ENCODE assay signal across 1 cellular context in the genomic region with DNA sequence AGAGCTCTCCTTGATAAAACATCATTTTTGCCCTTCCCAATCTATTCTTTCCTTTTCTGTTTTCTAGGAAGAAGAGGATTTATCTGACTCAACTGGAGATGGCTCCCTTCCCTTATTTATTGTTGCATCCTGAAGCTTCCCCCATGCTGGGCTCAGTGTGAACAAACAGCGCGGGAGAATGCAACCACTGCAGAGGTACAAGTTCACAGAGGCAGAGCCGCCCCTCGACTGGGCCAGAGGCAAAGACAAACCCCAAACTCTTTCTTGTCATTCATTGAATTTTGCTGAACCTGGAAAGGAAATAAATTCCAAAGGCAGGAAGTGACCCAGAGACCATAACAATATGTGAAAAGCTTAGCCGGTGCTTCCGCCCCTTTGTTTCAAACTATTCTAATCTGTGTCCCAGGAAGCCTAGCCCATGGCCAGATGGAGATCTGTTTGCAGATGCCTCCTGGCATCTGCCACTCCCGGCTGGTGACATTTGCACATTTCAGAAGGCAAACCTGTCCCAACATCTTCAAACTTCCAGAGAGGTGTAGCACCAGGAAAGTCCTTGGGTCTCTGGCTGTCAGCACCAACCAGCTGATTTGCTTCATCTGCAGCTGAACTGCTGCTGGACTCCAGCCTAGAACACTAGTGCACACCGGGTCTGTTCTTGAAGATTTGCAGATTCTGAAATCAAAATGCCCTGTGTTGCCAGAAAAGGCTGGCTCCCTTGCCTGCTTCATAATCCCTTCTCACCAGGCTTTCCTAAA.
TF ChIP-seq lines count a peak whose summit lies in the region.

No MANE protein-coding gene starts in this region.

TF ChIP-seq in HepG2, 621 proteins besides CTCF, POLR2A, EP300 and RAD21 (continued from another document and continues in another):
- TF ChIP-seq, protein P1, sequence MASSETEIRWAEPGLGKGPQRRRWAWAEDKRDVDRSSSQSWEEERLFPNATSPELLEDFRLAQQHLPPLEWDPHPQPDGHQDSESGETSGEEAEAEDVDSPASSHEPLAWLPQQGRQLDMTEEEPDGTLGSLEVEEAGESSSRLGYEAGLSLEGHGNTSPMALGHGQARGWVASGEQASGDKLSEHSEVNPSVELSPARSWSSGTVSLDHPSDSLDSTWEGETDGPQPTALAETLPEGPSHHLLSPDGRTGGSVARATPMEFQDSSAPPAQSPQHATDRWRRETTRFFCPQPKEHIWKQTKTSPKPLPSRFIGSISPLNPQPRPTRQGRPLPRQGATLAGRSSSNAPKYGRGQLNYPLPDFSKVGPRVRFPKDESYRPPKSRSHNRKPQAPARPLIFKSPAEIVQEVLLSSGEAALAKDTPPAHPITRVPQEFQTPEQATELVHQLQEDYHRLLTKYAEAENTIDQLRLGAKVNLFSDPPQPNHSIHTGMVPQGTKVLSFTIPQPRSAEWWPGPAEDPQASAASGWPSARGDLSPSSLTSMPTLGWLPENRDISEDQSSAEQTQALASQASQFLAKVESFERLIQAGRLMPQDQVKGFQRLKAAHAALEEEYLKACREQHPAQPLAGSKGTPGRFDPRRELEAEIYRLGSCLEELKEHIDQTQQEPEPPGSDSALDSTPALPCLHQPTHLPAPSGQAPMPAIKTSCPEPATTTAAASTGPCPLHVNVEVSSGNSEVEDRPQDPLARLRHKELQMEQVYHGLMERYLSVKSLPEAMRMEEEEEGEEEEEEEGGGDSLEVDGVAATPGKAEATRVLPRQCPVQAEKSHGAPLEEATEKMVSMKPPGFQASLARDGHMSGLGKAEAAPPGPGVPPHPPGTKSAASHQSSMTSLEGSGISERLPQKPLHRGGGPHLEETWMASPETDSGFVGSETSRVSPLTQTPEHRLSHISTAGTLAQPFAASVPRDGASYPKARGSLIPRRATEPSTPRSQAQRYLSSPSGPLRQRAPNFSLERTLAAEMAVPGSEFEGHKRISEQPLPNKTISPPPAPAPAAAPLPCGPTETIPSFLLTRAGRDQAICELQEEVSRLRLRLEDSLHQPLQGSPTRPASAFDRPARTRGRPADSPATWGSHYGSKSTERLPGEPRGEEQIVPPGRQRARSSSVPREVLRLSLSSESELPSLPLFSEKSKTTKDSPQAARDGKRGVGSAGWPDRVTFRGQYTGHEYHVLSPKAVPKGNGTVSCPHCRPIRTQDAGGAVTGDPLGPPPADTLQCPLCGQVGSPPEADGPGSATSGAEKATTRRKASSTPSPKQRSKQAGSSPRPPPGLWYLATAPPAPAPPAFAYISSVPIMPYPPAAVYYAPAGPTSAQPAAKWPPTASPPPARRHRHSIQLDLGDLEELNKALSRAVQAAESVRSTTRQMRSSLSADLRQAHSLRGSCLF (CRISPR knock-in tag; IDR thresholded peaks at IDR 0.05; ENCODE audit: borderline replicate concordance): no peak
- TF ChIP-seq, protein P2, sequence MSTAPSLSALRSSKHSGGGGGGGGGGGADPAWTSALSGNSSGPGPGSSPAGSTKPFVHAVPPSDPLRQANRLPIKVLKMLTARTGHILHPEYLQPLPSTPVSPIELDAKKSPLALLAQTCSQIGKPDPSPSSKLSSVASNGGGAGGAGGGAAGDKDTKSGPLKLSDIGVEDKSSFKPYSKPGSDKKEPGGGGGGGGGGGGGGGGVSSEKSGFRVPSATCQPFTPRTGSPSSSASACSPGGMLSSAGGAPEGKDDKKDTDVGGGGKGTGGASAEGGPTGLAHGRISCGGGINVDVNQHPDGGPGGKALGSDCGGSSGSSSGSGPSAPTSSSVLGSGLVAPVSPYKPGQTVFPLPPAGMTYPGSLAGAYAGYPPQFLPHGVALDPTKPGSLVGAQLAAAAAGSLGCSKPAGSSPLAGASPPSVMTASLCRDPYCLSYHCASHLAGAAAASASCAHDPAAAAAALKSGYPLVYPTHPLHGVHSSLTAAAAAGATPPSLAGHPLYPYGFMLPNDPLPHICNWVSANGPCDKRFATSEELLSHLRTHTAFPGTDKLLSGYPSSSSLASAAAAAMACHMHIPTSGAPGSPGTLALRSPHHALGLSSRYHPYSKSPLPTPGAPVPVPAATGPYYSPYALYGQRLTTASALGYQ (CRISPR knock-in tag; IDR thresholded peaks at IDR 0.05): no peak; the same call in 1 of the 2 replicates
- TF ChIP-seq KAT2B (IDR thresholded peaks at IDR 0.05; ENCODE audit: borderline replicate concordance, low read depth, low read length): no peak
- TF ChIP-seq, protein P3, sequence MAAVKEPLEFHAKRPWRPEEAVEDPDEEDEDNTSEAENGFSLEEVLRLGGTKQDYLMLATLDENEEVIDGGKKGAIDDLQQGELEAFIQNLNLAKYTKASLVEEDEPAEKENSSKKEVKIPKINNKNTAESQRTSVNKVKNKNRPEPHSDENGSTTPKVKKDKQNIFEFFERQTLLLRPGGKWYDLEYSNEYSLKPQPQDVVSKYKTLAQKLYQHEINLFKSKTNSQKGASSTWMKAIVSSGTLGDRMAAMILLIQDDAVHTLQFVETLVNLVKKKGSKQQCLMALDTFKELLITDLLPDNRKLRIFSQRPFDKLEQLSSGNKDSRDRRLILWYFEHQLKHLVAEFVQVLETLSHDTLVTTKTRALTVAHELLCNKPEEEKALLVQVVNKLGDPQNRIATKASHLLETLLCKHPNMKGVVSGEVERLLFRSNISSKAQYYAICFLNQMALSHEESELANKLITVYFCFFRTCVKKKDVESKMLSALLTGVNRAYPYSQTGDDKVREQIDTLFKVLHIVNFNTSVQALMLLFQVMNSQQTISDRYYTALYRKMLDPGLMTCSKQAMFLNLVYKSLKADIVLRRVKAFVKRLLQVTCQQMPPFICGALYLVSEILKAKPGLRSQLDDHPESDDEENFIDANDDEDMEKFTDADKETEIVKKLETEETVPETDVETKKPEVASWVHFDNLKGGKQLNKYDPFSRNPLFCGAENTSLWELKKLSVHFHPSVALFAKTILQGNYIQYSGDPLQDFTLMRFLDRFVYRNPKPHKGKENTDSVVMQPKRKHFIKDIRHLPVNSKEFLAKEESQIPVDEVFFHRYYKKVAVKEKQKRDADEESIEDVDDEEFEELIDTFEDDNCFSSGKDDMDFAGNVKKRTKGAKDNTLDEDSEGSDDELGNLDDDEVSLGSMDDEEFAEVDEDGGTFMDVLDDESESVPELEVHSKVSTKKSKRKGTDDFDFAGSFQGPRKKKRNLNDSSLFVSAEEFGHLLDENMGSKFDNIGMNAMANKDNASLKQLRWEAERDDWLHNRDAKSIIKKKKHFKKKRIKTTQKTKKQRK (IDR thresholded peaks at IDR 0.05; ENCODE audit: low read length): no peak
- TF ChIP-seq SMC3 (IDR thresholded peaks at IDR 0.05; ENCODE audit: low read length): no peak
- TF ChIP-seq KLF16 (CRISPR knock-in tag; IDR thresholded peaks at IDR 0.05): no peak; a peak in 1 of 4 replicates
- TF ChIP-seq ARNT (IDR thresholded peaks at IDR 0.05): no peak
- no peak for TF ChIP-seq ZNF432 (CRISPR knock-in tag; IDR thresholded peaks at IDR 0.05; ENCODE audit: borderline replicate concordance)
- TF ChIP-seq PHB2 (IDR thresholded peaks at IDR 0.05; ENCODE audit: partially characterized antibody): no peak
- TF ChIP-seq ELK4 (CRISPR knock-in tag; IDR thresholded peaks at IDR 0.05; ENCODE audit: borderline replicate concordance): no peak
- TF ChIP-seq MYPOP (CRISPR knock-in tag; IDR thresholded peaks at IDR 0.05): peak; percentile 61; the same call in 1 of the 2 replicates
- TF ChIP-seq, protein P4, sequence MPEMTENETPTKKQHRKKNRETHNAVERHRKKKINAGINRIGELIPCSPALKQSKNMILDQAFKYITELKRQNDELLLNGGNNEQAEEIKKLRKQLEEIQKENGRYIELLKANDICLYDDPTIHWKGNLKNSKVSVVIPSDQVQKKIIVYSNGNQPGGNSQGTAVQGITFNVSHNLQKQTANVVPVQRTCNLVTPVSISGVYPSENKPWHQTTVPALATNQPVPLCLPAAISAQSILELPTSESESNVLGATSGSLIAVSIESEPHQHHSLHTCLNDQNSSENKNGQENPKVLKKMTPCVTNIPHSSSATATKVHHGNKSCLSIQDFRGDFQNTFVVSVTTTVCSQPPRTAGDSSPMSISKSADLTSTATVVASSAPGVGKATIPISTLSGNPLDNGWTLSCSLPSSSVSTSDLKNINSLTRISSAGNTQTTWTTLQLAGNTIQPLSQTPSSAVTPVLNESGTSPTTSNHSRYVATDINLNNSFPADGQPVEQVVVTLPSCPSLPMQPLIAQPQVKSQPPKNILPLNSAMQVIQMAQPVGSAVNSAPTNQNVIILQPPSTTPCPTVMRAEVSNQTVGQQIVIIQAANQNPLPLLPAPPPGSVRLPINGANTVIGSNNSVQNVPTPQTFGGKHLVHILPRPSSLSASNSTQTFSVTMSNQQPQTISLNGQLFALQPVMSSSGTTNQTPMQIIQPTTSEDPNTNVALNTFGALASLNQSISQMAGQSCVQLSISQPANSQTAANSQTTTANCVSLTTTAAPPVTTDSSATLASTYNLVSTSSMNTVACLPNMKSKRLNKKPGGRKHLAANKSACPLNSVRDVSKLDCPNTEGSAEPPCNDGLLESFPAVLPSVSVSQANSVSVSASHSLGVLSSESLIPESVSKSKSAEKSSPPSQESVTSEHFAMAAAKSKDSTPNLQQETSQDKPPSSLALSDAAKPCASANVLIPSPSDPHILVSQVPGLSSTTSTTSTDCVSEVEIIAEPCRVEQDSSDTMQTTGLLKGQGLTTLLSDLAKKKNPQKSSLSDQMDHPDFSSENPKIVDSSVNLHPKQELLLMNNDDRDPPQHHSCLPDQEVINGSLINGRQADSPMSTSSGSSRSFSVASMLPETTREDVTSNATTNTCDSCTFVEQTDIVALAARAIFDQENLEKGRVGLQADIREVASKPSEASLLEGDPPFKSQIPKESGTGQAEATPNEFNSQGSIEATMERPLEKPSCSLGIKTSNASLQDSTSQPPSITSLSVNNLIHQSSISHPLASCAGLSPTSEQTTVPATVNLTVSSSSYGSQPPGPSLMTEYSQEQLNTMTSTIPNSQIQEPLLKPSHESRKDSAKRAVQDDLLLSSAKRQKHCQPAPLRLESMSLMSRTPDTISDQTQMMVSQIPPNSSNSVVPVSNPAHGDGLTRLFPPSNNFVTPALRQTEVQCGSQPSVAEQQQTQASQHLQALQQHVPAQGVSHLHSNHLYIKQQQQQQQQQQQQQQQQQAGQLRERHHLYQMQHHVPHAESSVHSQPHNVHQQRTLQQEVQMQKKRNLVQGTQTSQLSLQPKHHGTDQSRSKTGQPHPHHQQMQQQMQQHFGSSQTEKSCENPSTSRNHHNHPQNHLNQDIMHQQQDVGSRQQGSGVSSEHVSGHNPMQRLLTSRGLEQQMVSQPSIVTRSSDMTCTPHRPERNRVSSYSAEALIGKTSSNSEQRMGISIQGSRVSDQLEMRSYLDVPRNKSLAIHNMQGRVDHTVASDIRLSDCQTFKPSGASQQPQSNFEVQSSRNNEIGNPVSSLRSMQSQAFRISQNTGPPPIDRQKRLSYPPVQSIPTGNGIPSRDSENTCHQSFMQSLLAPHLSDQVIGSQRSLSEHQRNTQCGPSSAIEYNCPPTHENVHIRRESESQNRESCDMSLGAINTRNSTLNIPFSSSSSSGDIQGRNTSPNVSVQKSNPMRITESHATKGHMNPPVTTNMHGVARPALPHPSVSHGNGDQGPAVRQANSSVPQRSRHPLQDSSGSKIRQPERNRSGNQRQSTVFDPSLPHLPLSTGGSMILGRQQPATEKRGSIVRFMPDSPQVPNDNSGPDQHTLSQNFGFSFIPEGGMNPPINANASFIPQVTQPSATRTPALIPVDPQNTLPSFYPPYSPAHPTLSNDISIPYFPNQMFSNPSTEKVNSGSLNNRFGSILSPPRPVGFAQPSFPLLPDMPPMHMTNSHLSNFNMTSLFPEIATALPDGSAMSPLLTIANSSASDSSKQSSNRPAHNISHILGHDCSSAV (CRISPR knock-in tag; IDR thresholded peaks at IDR 0.05; ENCODE audit: borderline replicate concordance): no peak; the same call in 1 of the 2 replicates
- TF ChIP-seq, protein P5, sequence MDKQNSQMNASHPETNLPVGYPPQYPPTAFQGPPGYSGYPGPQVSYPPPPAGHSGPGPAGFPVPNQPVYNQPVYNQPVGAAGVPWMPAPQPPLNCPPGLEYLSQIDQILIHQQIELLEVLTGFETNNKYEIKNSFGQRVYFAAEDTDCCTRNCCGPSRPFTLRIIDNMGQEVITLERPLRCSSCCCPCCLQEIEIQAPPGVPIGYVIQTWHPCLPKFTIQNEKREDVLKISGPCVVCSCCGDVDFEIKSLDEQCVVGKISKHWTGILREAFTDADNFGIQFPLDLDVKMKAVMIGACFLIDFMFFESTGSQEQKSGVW (CRISPR knock-in tag; IDR thresholded peaks at IDR 0.05; ENCODE audit: borderline replicate concordance): no peak
- no peak for TF ChIP-seq ZNF12 (CRISPR knock-in tag; IDR thresholded peaks at IDR 0.05)
- 0 out of 2 replicates have a peak, but pooled peaks have one; percentile 21 for TF ChIP-seq PHF8 (CRISPR knock-in tag; IDR thresholded peaks at IDR 0.05)
- peak; percentile 20; the same call in 1 of the 2 replicates for TF ChIP-seq GATAD2A (CRISPR knock-in tag; IDR thresholded peaks at IDR 0.05)
- no peak; the same call in 1 of the 2 replicates for TF ChIP-seq ZNF317 (CRISPR knock-in tag; IDR thresholded peaks at IDR 0.05)
- TF ChIP-seq HOXA3 (CRISPR knock-in tag; IDR thresholded peaks at IDR 0.05): peak; percentile 48
- peak; percentile 45; the same call in 1 of the 2 replicates for TF ChIP-seq ZNF543 (CRISPR knock-in tag; IDR thresholded peaks at IDR 0.05)
- TF ChIP-seq NFIC (IDR thresholded peaks at IDR 0.05; ENCODE audit: low read length): no peak; the same call in 1 of the 2 replicates
- peak; percentile 85 for TF ChIP-seq ELF4 (CRISPR knock-in tag; IDR thresholded peaks at IDR 0.05; ENCODE audit: borderline replicate concordance)
- TF ChIP-seq HIVEP1 (CRISPR knock-in tag; IDR thresholded peaks at IDR 0.05): no peak
- no peak for TF ChIP-seq PATZ1 (CRISPR knock-in tag; IDR thresholded peaks at IDR 0.05)
